10 cellular contexts compared by ENCODE assay signal in the genomic region with DNA sequence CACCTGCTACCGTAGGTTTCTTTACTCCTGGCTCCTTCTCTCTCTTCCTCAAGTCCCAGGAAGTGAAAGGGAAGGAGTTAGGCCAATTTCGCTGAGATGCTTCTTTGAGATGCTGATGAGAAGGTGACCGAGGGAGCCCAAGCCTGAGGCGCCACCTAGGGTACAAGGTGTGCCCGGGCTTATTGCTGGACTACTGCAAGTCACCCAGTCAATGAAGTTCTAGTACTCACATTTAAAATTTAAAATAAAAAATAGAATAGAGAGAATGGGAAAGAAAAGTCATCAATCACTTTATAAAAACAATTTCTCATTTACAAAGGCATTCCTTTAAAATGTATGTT. TPM values are rescaled to one million over a fixed set of nuclear protein-coding genes. Genes with fewer than 3 reads are reported as not detected.
DNase-seq lines count a peak whose midpoint lies in the region; ATAC-seq and TF ChIP-seq lines count a peak whose summit lies in the region.
"Had no signal": no experiment of that assay in that cellular context is flagged by ENCODE, and none has a peak within 500 bp of the region (broad histone marks: within the 10 kb centered on the region; RNA-seq: fewer than 3 reads in every experiment).

No MANE protein-coding gene starts in this region.

- peaks cover 3% of the 10 kb centered on the region for H3K27me3 Mint-ChIP-seq in brain
- H3K27me3 Mint-ChIP-seq: naive B cell had no signal

- H3K36me3 Mint-ChIP-seq in brain, result no peaks in the 10 kb centered on the region
- H3K36me3 Mint-ChIP-seq: naive B cell had no signal

- H3K4me1 Mint-ChIP-seq in brain, result peaks cover 23% of the 10 kb centered on the region
- H3K4me1 Mint-ChIP-seq: naive B cell had no signal

- H3K27ac Mint-ChIP-seq in brain, result peak overlapping the region in 1 of 5 experiments; percentile 84
- H3K27ac Mint-ChIP-seq: naive B cell; T-helper 1 cell treated with Interleukin-12 subunit alpha and Interleukin-12 subunit beta and Interleukin-4 antibody, amounts not matched to agents 30 μg/mL and 1 μg/mL, for 36 hours had no signal

- no peaks in the 10 kb centered on the region for H3K9me3 Mint-ChIP-seq in brain
- H3K9me3 Mint-ChIP-seq: T-helper 1 cell treated with Interleukin-12 subunit alpha and Interleukin-12 subunit beta and Interleukin-4 antibody, amounts not matched to agents 30 μg/mL and 1 μg/mL, for 36 hours had no signal

- ATAC-seq in left lobe of liver (peak; percentile 80), HG03139 (IDR thresholded peaks at IDR 0.05; ENCODE audit: unreplicated experiment) (no peak)

- no peak overlapping the region for H3K4me3 Mint-ChIP-seq in brain
- H3K4me3 Mint-ChIP-seq: naive B cell; T-helper 1 cell treated with Interleukin-12 subunit alpha and Interleukin-12 subunit beta and Interleukin-4 antibody, amounts not matched to agents 30 μg/mL and 1 μg/mL, for 36 hours had no signal

- TF ChIP-seq CTCF in GM12872 (IDR thresholded peaks at IDR 0.05; ENCODE audit: insufficient read depth, low read depth, low read length), result peak; percentile 42
- peak; percentile 74 to 82 for TF ChIP-seq CTCF in brain (conservative IDR thresholded peaks at IDR 0.05)

- DNase-seq in NCI-H1694 (lab: John Stamatoyannopoulos, UW) (peak; percentile 11), left lobe of liver (ENCODE audit: low spot score) (peak; percentile 64), middle frontal gyrus (ENCODE audit: extremely low spot score, low spot score) (no peak), DMS114 treated with DMSO at 0.1 percent for 48 hours (lab: John Stamatoyannopoulos, UW; ENCODE audit: unreplicated experiment) (no peak)
- DNase-seq in activated CD8-positive, alpha-beta memory T cell treated with anti-CD3 and anti-CD28 coated beads, Interleukin-2, amount 50 U/mL, for 48 hours, result no peak
- DNase-seq: naive B cell had no signal

RNA-seq across cellular contexts. Expression of gene ACAA2, which starts 45.3 kb away (rescaled TPM):
- polyA plus RNA-seq in brain (ENCODE audit: insufficient read depth, low read depth, low replicate concordance), result 146 TPM
- 572 TPM for total RNA-seq in left lobe of liver

Comparison
In these comparisons a context has a peak if more than half of its experiments do, and no peak if none do; other contexts are left out.
1. DNase-seq: peak in NCI-H1694 (single experiment) and left lobe of liver (single experiment); none in middle frontal gyrus (single experiment), activated CD8-positive, alpha-beta memory T cell treated with anti-CD3 and anti-CD28 coated beads, Interleukin-2, amount 50 U/mL, for 48 hours (single experiment) and DMS114 treated with DMSO at 0.1 percent for 48 hours (single experiment).